Comparison of ENCODE assay signal across 1 cellular context in genomic region chr16:10601444-10602401, GRCh38.
A peak's percentile ranks its signal among the peaks of the same experiment; 100 is the strongest.
TF ChIP-seq lines count a peak whose summit lies in the region.

No MANE protein-coding gene starts in this region.

TF ChIP-seq in HepG2, 621 proteins besides CTCF, POLR2A, EP300 and RAD21 (continued from another document and continues in another):
- TF ChIP-seq, protein P1, sequence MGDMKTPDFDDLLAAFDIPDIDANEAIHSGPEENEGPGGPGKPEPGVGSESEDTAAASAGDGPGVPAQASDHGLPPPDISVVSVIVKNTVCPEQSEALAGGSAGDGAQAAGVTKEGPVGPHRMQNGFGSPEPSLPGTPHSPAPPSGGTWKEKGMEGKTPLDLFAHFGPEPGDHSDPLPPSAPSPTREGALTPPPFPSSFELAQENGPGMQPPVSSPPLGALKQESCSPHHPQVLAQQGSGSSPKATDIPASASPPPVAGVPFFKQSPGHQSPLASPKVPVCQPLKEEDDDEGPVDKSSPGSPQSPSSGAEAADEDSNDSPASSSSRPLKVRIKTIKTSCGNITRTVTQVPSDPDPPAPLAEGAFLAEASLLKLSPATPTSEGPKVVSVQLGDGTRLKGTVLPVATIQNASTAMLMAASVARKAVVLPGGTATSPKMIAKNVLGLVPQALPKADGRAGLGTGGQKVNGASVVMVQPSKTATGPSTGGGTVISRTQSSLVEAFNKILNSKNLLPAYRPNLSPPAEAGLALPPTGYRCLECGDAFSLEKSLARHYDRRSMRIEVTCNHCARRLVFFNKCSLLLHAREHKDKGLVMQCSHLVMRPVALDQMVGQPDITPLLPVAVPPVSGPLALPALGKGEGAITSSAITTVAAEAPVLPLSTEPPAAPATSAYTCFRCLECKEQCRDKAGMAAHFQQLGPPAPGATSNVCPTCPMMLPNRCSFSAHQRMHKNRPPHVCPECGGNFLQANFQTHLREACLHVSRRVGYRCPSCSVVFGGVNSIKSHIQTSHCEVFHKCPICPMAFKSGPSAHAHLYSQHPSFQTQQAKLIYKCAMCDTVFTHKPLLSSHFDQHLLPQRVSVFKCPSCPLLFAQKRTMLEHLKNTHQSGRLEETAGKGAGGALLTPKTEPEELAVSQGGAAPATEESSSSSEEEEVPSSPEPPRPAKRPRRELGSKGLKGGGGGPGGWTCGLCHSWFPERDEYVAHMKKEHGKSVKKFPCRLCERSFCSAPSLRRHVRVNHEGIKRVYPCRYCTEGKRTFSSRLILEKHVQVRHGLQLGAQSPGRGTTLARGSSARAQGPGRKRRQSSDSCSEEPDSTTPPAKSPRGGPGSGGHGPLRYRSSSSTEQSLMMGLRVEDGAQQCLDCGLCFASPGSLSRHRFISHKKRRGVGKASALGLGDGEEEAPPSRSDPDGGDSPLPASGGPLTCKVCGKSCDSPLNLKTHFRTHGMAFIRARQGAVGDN (CRISPR knock-in tag; IDR thresholded peaks at IDR 0.05), result peak; percentile 71
- TF ChIP-seq CHD2 (IDR thresholded peaks at IDR 0.05; ENCODE audit: low read depth, low read length) (0 out of 2 replicates have a peak, but pooled peaks have one; percentile 8), ZNF891 (CRISPR knock-in tag; IDR thresholded peaks at IDR 0.05) (no peak), ZFX (CRISPR knock-in tag; IDR thresholded peaks at IDR 0.05; ENCODE audit: low read depth) (peak; percentile 72), ZNF577 (CRISPR knock-in tag; IDR thresholded peaks at IDR 0.05; ENCODE audit: borderline replicate concordance, low read depth) (no peak), FOXP1 (IDR thresholded peaks at IDR 0.05) (no peak), FOXP1 (CRISPR knock-in tag; IDR thresholded peaks at IDR 0.05) (peak; percentile 60), LBX2 (CRISPR knock-in tag; IDR thresholded peaks at IDR 0.05; ENCODE audit: borderline replicate concordance) (0 out of 2 replicates have a peak, but pooled peaks have one; percentile 59), ZNF33B (CRISPR knock-in tag; IDR thresholded peaks at IDR 0.05) (0 out of 2 replicates have a peak, but pooled peaks have one; percentile 28), DPF2 (CRISPR knock-in tag; IDR thresholded peaks at IDR 0.05; ENCODE audit: borderline replicate concordance, low read depth) (peak; percentile 89), ZNF670 (CRISPR knock-in tag; IDR thresholded peaks at IDR 0.05; ENCODE audit: borderline replicate concordance) (no peak), EZH2 (conservative IDR thresholded peaks at IDR 0.05; ENCODE audit: low read depth, low read length) (no peak), ZFY (CRISPR knock-in tag; IDR thresholded peaks at IDR 0.05) (peak; percentile 57), GATA4 (IDR thresholded peaks at IDR 0.05; ENCODE audit: borderline replicate concordance, low read depth) (0 out of 2 replicates have a peak, but pooled peaks have one; percentile 20), ZMYM3 (CRISPR knock-in tag; IDR thresholded peaks at IDR 0.05) (peak; percentile 94), ZNF468 (CRISPR knock-in tag; IDR thresholded peaks at IDR 0.05) (0 out of 2 replicates have a peak, but pooled peaks have one; percentile 41), HMGXB4 (CRISPR knock-in tag; IDR thresholded peaks at IDR 0.05; ENCODE audit: borderline replicate concordance in 1 of 2, low read depth in 1 of 2) (peak in 1 of 2 experiments; percentile 53; a peak in 1 of 4 replicates), FOXP4 (CRISPR knock-in tag; IDR thresholded peaks at IDR 0.05) (peak; percentile 76), NR2F6 (IDR thresholded peaks at IDR 0.05) (no peak), NR2F6 (CRISPR knock-in tag; IDR thresholded peaks at IDR 0.05) (peak; percentile 82; the same call in 1 of the 2 replicates), ZNF350 (CRISPR knock-in tag; IDR thresholded peaks at IDR 0.05; ENCODE audit: borderline replicate concordance, low read depth) (0 out of 2 replicates have a peak, but pooled peaks have one; percentile 48), SAP130 (CRISPR knock-in tag; IDR thresholded peaks at IDR 0.05; ENCODE audit: low read depth) (peak; percentile 72), THAP11 (CRISPR knock-in tag; IDR thresholded peaks at IDR 0.05) (0 out of 2 replicates have a peak, but pooled peaks have one; percentile 8), ZNF274 (CRISPR knock-in tag; IDR thresholded peaks at IDR 0.05) (peak; percentile 28; the same call in 1 of the 2 replicates), NCOA2 (CRISPR knock-in tag; IDR thresholded peaks at IDR 0.05) (peak; percentile 75), RCOR2 (CRISPR knock-in tag; IDR thresholded peaks at IDR 0.05) (peak; percentile 50; the same call in 1 of the 2 replicates), SP4 (CRISPR knock-in tag; IDR thresholded peaks at IDR 0.05) (peak; percentile 17; the same call in 1 of the 2 replicates), ZNF431 (CRISPR knock-in tag; IDR thresholded peaks at IDR 0.05; ENCODE audit: borderline replicate concordance, low read depth) (0 out of 2 replicates have a peak, but pooled peaks have one; percentile 38), NPAS2 (CRISPR knock-in tag; IDR thresholded peaks at IDR 0.05; ENCODE audit: borderline replicate concordance) (no peak; the same call in 1 of the 2 replicates), ELF3 (CRISPR knock-in tag; IDR thresholded peaks at IDR 0.05) (peak; percentile 53; the same call in 1 of the 2 replicates), RXRA (CRISPR knock-in tag; IDR thresholded peaks at IDR 0.05) (peak; percentile 75), HHEX (CRISPR knock-in tag; IDR thresholded peaks at IDR 0.05) (0 out of 2 replicates have a peak, but pooled peaks have one; percentile 11), ZNF7 (CRISPR knock-in tag; IDR thresholded peaks at IDR 0.05) (no peak), ZC3H13 (CRISPR knock-in tag; IDR thresholded peaks at IDR 0.05) (no peak), FOXK1 (CRISPR knock-in tag; IDR thresholded peaks at IDR 0.05; ENCODE audit: borderline replicate concordance, low read depth) (peak; percentile 68; the same call in 1 of the 2 replicates), FOXJ3 (CRISPR knock-in tag; IDR thresholded peaks at IDR 0.05; ENCODE audit: borderline replicate concordance) (peak; percentile 34; the same call in 1 of the 2 replicates), CAMTA2 (CRISPR knock-in tag; IDR thresholded peaks at IDR 0.05; ENCODE audit: borderline replicate concordance) (no peak), GATAD2A (CRISPR knock-in tag; IDR thresholded peaks at IDR 0.05) (peak; percentile 69)
- TF ChIP-seq, protein P2, sequence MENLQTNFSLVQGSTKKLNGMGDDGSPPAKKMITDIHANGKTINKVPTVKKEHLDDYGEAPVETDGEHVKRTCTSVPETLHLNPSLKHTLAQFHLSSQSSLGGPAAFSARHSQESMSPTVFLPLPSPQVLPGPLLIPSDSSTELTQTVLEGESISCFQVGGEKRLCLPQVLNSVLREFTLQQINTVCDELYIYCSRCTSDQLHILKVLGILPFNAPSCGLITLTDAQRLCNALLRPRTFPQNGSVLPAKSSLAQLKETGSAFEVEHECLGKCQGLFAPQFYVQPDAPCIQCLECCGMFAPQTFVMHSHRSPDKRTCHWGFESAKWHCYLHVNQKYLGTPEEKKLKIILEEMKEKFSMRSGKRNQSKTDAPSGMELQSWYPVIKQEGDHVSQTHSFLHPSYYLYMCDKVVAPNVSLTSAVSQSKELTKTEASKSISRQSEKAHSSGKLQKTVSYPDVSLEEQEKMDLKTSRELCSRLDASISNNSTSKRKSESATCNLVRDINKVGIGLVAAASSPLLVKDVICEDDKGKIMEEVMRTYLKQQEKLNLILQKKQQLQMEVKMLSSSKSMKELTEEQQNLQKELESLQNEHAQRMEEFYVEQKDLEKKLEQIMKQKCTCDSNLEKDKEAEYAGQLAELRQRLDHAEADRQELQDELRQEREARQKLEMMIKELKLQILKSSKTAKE (CRISPR knock-in tag; IDR thresholded peaks at IDR 0.05; ENCODE audit: borderline replicate concordance), result peak; percentile 77; the same call in 1 of the 2 replicates
- TF ChIP-seq, protein P3, sequence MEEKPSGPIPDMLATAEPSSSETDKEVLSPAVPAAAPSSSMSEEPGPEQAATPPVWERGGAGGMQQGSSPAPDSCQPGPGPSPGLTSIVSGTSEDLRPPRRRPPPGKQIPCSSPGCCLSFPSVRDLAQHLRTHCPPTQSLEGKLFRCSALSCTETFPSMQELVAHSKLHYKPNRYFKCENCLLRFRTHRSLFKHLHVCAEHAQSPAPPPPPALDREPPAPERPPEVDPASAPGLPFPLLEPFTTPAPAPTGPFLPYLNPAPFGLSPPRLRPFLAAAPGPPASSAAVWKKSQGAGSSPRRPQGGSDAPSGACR (CRISPR knock-in tag; IDR thresholded peaks at IDR 0.05), result 0 out of 2 replicates have a peak, but pooled peaks have one; percentile 74
- TF ChIP-seq, protein P4, sequence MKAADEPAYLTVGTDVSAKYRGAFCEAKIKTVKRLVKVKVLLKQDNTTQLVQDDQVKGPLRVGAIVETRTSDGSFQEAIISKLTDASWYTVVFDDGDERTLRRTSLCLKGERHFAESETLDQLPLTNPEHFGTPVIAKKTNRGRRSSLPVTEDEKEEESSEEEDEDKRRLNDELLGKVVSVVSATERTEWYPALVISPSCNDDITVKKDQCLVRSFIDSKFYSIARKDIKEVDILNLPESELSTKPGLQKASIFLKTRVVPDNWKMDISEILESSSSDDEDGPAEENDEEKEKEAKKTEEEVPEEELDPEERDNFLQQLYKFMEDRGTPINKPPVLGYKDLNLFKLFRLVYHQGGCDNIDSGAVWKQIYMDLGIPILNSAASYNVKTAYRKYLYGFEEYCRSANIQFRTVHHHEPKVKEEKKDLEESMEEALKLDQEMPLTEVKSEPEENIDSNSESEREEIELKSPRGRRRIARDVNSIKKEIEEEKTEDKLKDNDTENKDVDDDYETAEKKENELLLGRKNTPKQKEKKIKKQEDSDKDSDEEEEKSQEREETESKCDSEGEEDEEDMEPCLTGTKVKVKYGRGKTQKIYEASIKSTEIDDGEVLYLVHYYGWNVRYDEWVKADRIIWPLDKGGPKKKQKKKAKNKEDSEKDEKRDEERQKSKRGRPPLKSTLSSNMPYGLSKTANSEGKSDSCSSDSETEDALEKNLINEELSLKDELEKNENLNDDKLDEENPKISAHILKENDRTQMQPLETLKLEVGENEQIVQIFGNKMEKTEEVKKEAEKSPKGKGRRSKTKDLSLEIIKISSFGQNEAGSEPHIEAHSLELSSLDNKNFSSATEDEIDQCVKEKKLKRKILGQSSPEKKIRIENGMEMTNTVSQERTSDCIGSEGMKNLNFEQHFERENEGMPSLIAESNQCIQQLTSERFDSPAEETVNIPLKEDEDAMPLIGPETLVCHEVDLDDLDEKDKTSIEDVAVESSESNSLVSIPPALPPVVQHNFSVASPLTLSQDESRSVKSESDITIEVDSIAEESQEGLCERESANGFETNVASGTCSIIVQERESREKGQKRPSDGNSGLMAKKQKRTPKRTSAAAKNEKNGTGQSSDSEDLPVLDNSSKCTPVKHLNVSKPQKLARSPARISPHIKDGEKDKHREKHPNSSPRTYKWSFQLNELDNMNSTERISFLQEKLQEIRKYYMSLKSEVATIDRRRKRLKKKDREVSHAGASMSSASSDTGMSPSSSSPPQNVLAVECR (CRISPR knock-in tag; IDR thresholded peaks at IDR 0.05; ENCODE audit: borderline replicate concordance), result peak; percentile 57; the same call in 1 of the 2 replicates
- TF ChIP-seq, protein P5, sequence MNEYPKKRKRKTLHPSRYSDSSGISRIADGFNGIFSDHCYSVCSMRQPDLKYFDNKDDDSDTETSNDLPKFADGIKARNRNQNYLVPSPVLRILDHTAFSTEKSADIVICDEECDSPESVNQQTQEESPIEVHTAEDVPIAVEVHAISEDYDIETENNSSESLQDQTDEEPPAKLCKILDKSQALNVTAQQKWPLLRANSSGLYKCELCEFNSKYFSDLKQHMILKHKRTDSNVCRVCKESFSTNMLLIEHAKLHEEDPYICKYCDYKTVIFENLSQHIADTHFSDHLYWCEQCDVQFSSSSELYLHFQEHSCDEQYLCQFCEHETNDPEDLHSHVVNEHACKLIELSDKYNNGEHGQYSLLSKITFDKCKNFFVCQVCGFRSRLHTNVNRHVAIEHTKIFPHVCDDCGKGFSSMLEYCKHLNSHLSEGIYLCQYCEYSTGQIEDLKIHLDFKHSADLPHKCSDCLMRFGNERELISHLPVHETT (CRISPR knock-in tag; conservative IDR thresholded peaks at IDR 0.05), result 0 out of 2 replicates have a peak, but pooled peaks have one; percentile 16
- TF ChIP-seq, protein P6, sequence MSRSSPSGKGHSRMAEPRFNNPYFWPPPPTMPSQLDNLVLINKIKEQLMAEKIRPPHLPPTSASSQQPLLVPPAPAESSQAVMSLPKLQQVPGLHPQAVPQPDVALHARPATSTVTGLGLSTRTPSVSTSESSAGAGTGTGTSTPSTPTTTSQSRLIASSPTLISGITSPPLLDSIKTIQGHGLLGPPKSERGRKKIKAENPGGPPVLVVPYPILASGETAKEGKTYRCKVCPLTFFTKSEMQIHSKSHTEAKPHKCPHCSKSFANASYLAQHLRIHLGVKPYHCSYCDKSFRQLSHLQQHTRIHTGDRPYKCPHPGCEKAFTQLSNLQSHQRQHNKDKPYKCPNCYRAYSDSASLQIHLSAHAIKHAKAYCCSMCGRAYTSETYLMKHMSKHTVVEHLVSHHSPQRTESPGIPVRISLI (CRISPR knock-in tag; IDR thresholded peaks at IDR 0.05; ENCODE audit: borderline replicate concordance), result no peak; the same call in 1 of the 2 replicates
- TF ChIP-seq, protein P7, sequence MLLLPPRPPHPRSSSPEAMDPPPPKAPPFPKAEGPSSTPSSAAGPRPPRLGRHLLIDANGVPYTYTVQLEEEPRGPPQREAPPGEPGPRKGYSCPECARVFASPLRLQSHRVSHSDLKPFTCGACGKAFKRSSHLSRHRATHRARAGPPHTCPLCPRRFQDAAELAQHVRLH (CRISPR knock-in tag; IDR thresholded peaks at IDR 0.05; ENCODE audit: borderline replicate concordance, low read depth), result 0 out of 2 replicates have a peak, but pooled peaks have one; percentile 46
